8 cellular contexts compared by ENCODE assay signal in genomic region chr19:37931941-37932655, GRCh38. TPM values are rescaled to one million over a fixed set of nuclear protein-coding genes. Genes with fewer than 3 reads are reported as not detected.
DNase-seq lines count a peak whose midpoint lies in the region; ATAC-seq lines count a peak whose summit lies in the region.

No MANE protein-coding gene starts in this region.

- H3K27ac Mint-ChIP-seq in activated naive CD8-positive, alpha-beta T cell treated with anti-CD3 and anti-CD28 coated beads, Interleukin-2, amount 50 U/mL, for 24 hours = peak overlapping the region; percentile 17

- peak; percentile 64 for DNase-seq in Ammon's horn (ENCODE audit: low spot score)
- peak; percentile 85 for DNase-seq in NCI-H1105 (lab: John Stamatoyannopoulos, UW)
- peak; percentile 20 for DNase-seq in activated naive CD8-positive, alpha-beta T cell treated with anti-CD3 and anti-CD28 coated beads, Interleukin-2, amount 50 U/mL, for 24 hours
- peak; percentile 48 for DNase-seq in left ventricle myocardium superior
- DNase-seq in posterior cingulate gyrus = peak; percentile 13 to 92 (median 54)
- DNase-seq in OCI-M1 (lab: John Stamatoyannopoulos, UW) = no peak

- peaks cover 33% of the 10 kb centered on the region for H3K4me1 Mint-ChIP-seq in activated naive CD8-positive, alpha-beta T cell treated with anti-CD3 and anti-CD28 coated beads, Interleukin-2, amount 50 U/mL, for 24 hours

- ATAC-seq in GM19023 (IDR thresholded peaks at IDR 0.05; ENCODE audit: unreplicated experiment) = peak; percentile 53
- ATAC-seq in activated naive CD8-positive, alpha-beta T cell treated with anti-CD3 and anti-CD28 coated beads, Interleukin-2, amount 50 U/mL, for 24 hours = no peak
- peak; percentile 32 for ATAC-seq in left ventricle myocardium superior
- no peak for ATAC-seq in HG03571 (IDR thresholded peaks at IDR 0.05; ENCODE audit: unreplicated experiment)

- intact Hi-C loops in left ventricle myocardium superior (cut with micrococcal nuclease) (no loop called here), posterior cingulate gyrus (cut with DNase I) (no loop called here)

- peak overlapping the region; percentile 48 for H3K4me3 Mint-ChIP-seq in activated naive CD8-positive, alpha-beta T cell treated with anti-CD3 and anti-CD28 coated beads, Interleukin-2, amount 50 U/mL, for 24 hours

- no peaks in the 10 kb centered on the region for H3K27me3 Mint-ChIP-seq in activated naive CD8-positive, alpha-beta T cell treated with anti-CD3 and anti-CD28 coated beads, Interleukin-2, amount 50 U/mL, for 24 hours

- H3K36me3 Mint-ChIP-seq in activated naive CD8-positive, alpha-beta T cell treated with anti-CD3 and anti-CD28 coated beads, Interleukin-2, amount 50 U/mL, for 24 hours (ENCODE audit: low read depth) = peaks cover 22% of the 10 kb centered on the region

- peaks cover 15% of the 10 kb centered on the region for H3K9me3 Mint-ChIP-seq in activated naive CD8-positive, alpha-beta T cell treated with anti-CD3 and anti-CD28 coated beads, Interleukin-2, amount 50 U/mL, for 24 hours

RNA-seq across cellular contexts. Expression of gene SIPA1L3, which starts 25.1 kb away (rescaled TPM):
- 10.5 TPM for total RNA-seq in left ventricle myocardium superior

RNA-seq across cellular contexts. Expression of gene WDR87, which starts 25.7 kb away (rescaled TPM):
- not detected for total RNA-seq in left ventricle myocardium superior

Comparison
In these comparisons a context has a peak if more than half of its experiments do, and no peak if none do; other contexts are left out.
1. ATAC-seq: peak in GM19023 (single experiment) and left ventricle myocardium superior (single experiment); none in activated naive CD8-positive, alpha-beta T cell treated with anti-CD3 and anti-CD28 coated beads, Interleukin-2, amount 50 U/mL, for 24 hours (single experiment) and HG03571 (single experiment).